3 cellular contexts compared by ENCODE assay signal in genomic region chr6:136224974-136225373, GRCh38.
A peak's percentile ranks its signal among the peaks of the same experiment; 100 is the strongest.
TF ChIP-seq lines count a peak whose summit lies in the region.

No MANE protein-coding gene starts in this region.

TF ChIP-seq in A549, 52 proteins besides CTCF, POLR2A, EP300 and RAD21:
- TF ChIP-seq CHD4 (IDR thresholded peaks at IDR 0.05; ENCODE audit: borderline replicate concordance): 0 out of 2 replicates have a peak, but pooled peaks have one; percentile 50
TF ChIP-seq in A549: peak in this region for 1; not testable (repeated sequence) for 51.

TF ChIP-seq in HEK293, 187 proteins besides CTCF, POLR2A, EP300 and RAD21:
- TF ChIP-seq ZNF146 (tag by site-specific recombination; IDR thresholded peaks at IDR 0.05) (peak; percentile 93), ZNF280D (tag by site-specific recombination; IDR thresholded peaks at IDR 0.05) (0 out of 2 replicates have a peak, but pooled peaks have one; percentile 45), ZNF580 (tag by site-specific recombination; IDR thresholded peaks at IDR 0.05) (peak; percentile 47)

TF ChIP-seq in K562, 482 proteins besides CTCF, POLR2A, EP300 and RAD21:
- TF ChIP-seq ZNF146 (CRISPR knock-in tag; IDR thresholded peaks at IDR 0.05; ENCODE audit: unreplicated experiment): peak; percentile 96
- TF ChIP-seq KDM1A (IDR thresholded peaks at IDR 0.05): 0 out of 4 replicates have a peak, but pooled peaks of 1 of the 2 experiments have one; percentile 26
- TF ChIP-seq BCOR (IDR thresholded peaks at IDR 0.05): peak; percentile 73
- TF ChIP-seq RBM25 (IDR thresholded peaks at IDR 0.05; ENCODE audit: low read depth, low read length, severe bottlenecking): peak; percentile 66
